ENCODE assay signal across 27 cellular contexts in genomic region chr5:177276886-177277285, GRCh38. TPM values are rescaled to one million over a fixed set of nuclear protein-coding genes. Genes with fewer than 3 reads are reported as not detected.
DNase-seq lines count a peak whose midpoint lies in the region; ATAC-seq, FAIRE-seq and TF ChIP-seq lines count a peak whose summit lies in the region.
"Had no signal": no experiment of that assay in that cellular context is flagged by ENCODE, and none has a peak within 500 bp of the region (broad histone marks: within the 10 kb centered on the region; RNA-seq: fewer than 3 reads in every experiment).

No MANE protein-coding gene starts in this region.

- H3K4me1 ChIP-seq in DOHH2 (ENCODE audit: control insufficient read depth, low read length) (peaks cover 56% of the 10 kb centered on the region), astrocyte (ENCODE audit: insufficient read depth, low read length) (no peaks in the 10 kb centered on the region), mesenchymal stem cell (ENCODE audit: control insufficient read depth, insufficient read depth, low read depth, low read length) (peaks cover 4% of the 10 kb centered on the region), gastrocnemius medialis (no peaks in the 10 kb centered on the region)

- no peaks in the 10 kb centered on the region for H3K9me2 ChIP-seq in DOHH2 (replicated peaks; ENCODE audit: control insufficient read depth, low read length)

- no peaks in the 10 kb centered on the region for H3K9me3 Mint-ChIP-seq in activated CD4-positive, alpha-beta T cell treated with anti-CD3 and anti-CD28 coated beads for 36 hours (ENCODE audit: low read depth)
- no peaks in the 10 kb centered on the region for H3K9me3 Mint-ChIP-seq in astrocyte (ENCODE audit: unreplicated experiment)
- H3K9me3 Mint-ChIP-seq: CD4-positive, alpha-beta memory T cell; HFFc6; naive B cell had no signal

- H3K14ac ChIP-seq in mesenchymal stem cell (ENCODE audit: low read length in 2 of 2): no peak overlapping the region

- 0 out of 2 replicates have a peak, but pooled peaks cover 4% of the 10 kb centered on the region for H3K9me3 ChIP-seq in DOHH2 (ENCODE audit: control insufficient read depth, insufficient read depth, low read length)
- no peaks in the 10 kb centered on the region for H3K9me3 ChIP-seq in astrocyte (ENCODE audit: insufficient read depth, low read depth, low read length)
- H3K9me3 ChIP-seq in mesenchymal stem cell (ENCODE audit: control insufficient read depth, low read length): no peaks in the 10 kb centered on the region
- no peaks in the 10 kb centered on the region for H3K9me3 ChIP-seq in gastrocnemius medialis
- H3K9me3 ChIP-seq: heart right ventricle, MG63 had no signal

- TF ChIP-seq POLR2A in gastrocnemius medialis (IDR thresholded peaks at IDR 0.05): no peak

- CTCF ChIA-PET in activated CD4-positive, alpha-beta T cell treated with anti-CD3 and anti-CD28 coated beads for 36 hours (lab: Charles Lee): interaction anchor here (0.6 kb wide), 1 partner anchor 249 kb away, joined by 3 read pairs; no protein-coding TSS in a partner anchor

- H2BK5ac ChIP-seq in mesenchymal stem cell (ENCODE audit: low read depth, low read length, poor library complexity, severe bottlenecking): no peak overlapping the region

- H4K20me1 ChIP-seq in DOHH2 (ENCODE audit: control insufficient read depth, insufficient read depth, low read depth, low read length) (no peaks in the 10 kb centered on the region; the same call in 1 of the 2 replicates), astrocyte (ENCODE audit: insufficient read depth, low read length) (peaks cover 21% of the 10 kb centered on the region)

- H3K27ac ChIP-seq in DOHH2 (ENCODE audit: low read depth, low read length) (peak overlapping the region; percentile 89; the same call in 1 of the 2 replicates), astrocyte (ENCODE audit: low read depth, low read length) (no peak overlapping the region), mesenchymal stem cell (ENCODE audit: low read length, poor library complexity, severe bottlenecking) (peak overlapping the region; percentile 20), gastrocnemius medialis (no peak overlapping the region)
- H3K27ac ChIP-seq: epithelial cell of prostate, skin epidermis had no signal

- H3K23ac ChIP-seq in mesenchymal stem cell (ENCODE audit: low read length in 2 of 2): no peak overlapping the region

- in situ Hi-C loops in gastrocnemius medialis (cut with MboI; ENCODE audit: low sequenced_read_pairs in 4 of 4): no loop called here

- H3K27me3 ChIP-seq in DOHH2 (ENCODE audit: control insufficient read depth, low read length) (no peaks in the 10 kb centered on the region), astrocyte (ENCODE audit: insufficient read depth, low read length) (no peaks in the 10 kb centered on the region), mesenchymal stem cell (ENCODE audit: control insufficient read depth in 1 of 2, insufficient read depth in 1 of 2, low read length in 2 of 2) (no peaks in the 10 kb centered on the region), gastrocnemius medialis (no peaks in the 10 kb centered on the region)
- H3K27me3 ChIP-seq: heart right ventricle, MG63 had no signal

- H3K4me3 Mint-ChIP-seq in activated CD4-positive, alpha-beta T cell treated with anti-CD3 and anti-CD28 coated beads for 36 hours: no peak overlapping the region
- H3K4me3 Mint-ChIP-seq in astrocyte (ENCODE audit: unreplicated experiment): no peak overlapping the region
- H3K4me3 Mint-ChIP-seq: CD4-positive, alpha-beta memory T cell; HFFc6; naive B cell had no signal

- 0 out of 2 replicates have a peak, but pooled peaks cover 4% of the 10 kb centered on the region for H3K79me2 ChIP-seq in DOHH2 (ENCODE audit: control insufficient read depth, low read length)
- peaks cover 2% of the 10 kb centered on the region for H3K79me2 ChIP-seq in astrocyte (ENCODE audit: insufficient read depth, low read length)

- no peak overlapping the region for H3K4me3 ChIP-seq in DOHH2 (ENCODE audit: low read length)
- no peak overlapping the region for H3K4me3 ChIP-seq in astrocyte (ENCODE audit: insufficient read depth, low read depth, low read length)
- no peak overlapping the region for H3K4me3 ChIP-seq in mesenchymal stem cell (ENCODE audit: insufficient read depth in 1 of 2, low read depth in 1 of 2, low read length in 2 of 2)
- no peak overlapping the region for H3K4me3 ChIP-seq in gastrocnemius medialis
- H3K4me3 ChIP-seq: heart right ventricle, K562, MG63, skin epidermis had no signal

- no peak overlapping the region for H4K91ac ChIP-seq in mesenchymal stem cell (ENCODE audit: low read length)

- peaks cover 15% of the 10 kb centered on the region for H3K79me1 ChIP-seq in mesenchymal stem cell (replicated peaks; ENCODE audit: low read length, poor library complexity, severe bottlenecking)

- H3K4me2 ChIP-seq in DOHH2 (ENCODE audit: low read length) (no peak overlapping the region), astrocyte (ENCODE audit: low read length) (no peak overlapping the region), mesenchymal stem cell (ENCODE audit: low read length, poor library complexity, severe bottlenecking) (no peak overlapping the region)

- H2BK12ac ChIP-seq in mesenchymal stem cell (ENCODE audit: low read length in 2 of 2): no peak overlapping the region

- H3K4ac ChIP-seq in mesenchymal stem cell (ENCODE audit: low read depth in 1 of 2, low read length in 2 of 2): no peak overlapping the region

- no peak overlapping the region for H4K8ac ChIP-seq in mesenchymal stem cell (ENCODE audit: low read length)

- POLR2A ChIA-PET in activated CD4-positive, alpha-beta T cell treated with anti-CD3 and anti-CD28 coated beads for 36 hours (lab: Charles Lee): interaction anchor here (0.6 kb wide), 1 partner anchor 65 kb away, joined by 3 read pairs; no protein-coding TSS in a partner anchor

- H3K9ac ChIP-seq in astrocyte (ENCODE audit: low read length) (no peak overlapping the region), mesenchymal stem cell (ENCODE audit: low read length) (no peak overlapping the region)

- no peak for DNase-seq in activated CD4-positive, alpha-beta T cell treated with anti-CD3 and anti-CD28 coated beads for 36 hours
- DNase-seq in activated CD4-positive, alpha-beta T cell treated with anti-CD3 and anti-CD28 coated beads for 4 hours: no peak
- DNase-seq in astrocyte (ENCODE audit: low read depth) (no peak), mesenchymal stem cell (no peak), gastrocnemius medialis (no peak)
- DNase-seq: activated CD4-positive, CD25-positive, alpha-beta regulatory T cell treated with anti-CD3 and anti-CD28 coated beads, Interleukin-2, amount 50 U/mL, for 72 hours; activated CD8-positive, alpha-beta memory T cell treated with anti-CD3 and anti-CD28 coated beads, Interleukin-2, amount 50 U/mL, for 4 hours; AML-193; CD4-positive, alpha-beta memory T cell; DMS 273 treated with DMSO at 0.1 percent for 48 hours; heart right ventricle; HFFc6; MG63; naive B cell; NCI-H1417; NCI-H446 treated with DMSO at 0.1 percent for 48 hours; OCI-M1; Right ventricle myocardium superior; stimulated activated CD4-positive, alpha-beta T cell treated with anti-CD3 and anti-CD28 coated beads, Interleukin-2, amount 100 ng/mL, for 24 hours had no signal

- peaks cover 27% of the 10 kb centered on the region for H3F3A ChIP-seq in DOHH2 (ENCODE audit: control insufficient read depth, insufficient read depth)

- no peak overlapping the region for H3K18ac ChIP-seq in mesenchymal stem cell (ENCODE audit: low read depth in 1 of 2, low read length in 2 of 2)

- H3K27me3 Mint-ChIP-seq in activated CD4-positive, alpha-beta T cell treated with anti-CD3 and anti-CD28 coated beads for 36 hours: no peaks in the 10 kb centered on the region
- H3K27me3 Mint-ChIP-seq in astrocyte (ENCODE audit: low read depth, unreplicated experiment): no peaks in the 10 kb centered on the region
- H3K27me3 Mint-ChIP-seq: CD4-positive, alpha-beta memory T cell; naive B cell had no signal

- H3K36me3 ChIP-seq in DOHH2 (ENCODE audit: control insufficient read depth, low read length) (peaks cover 81% of the 10 kb centered on the region), astrocyte (ENCODE audit: insufficient read depth, low read length) (peaks cover 41% of the 10 kb centered on the region), mesenchymal stem cell (ENCODE audit: control insufficient read depth in 1 of 2, insufficient read depth in 2 of 2, low read depth in 1 of 2, low read length in 2 of 2) (peaks cover 36 to 89% of the 10 kb centered on the region in 2 experiments), gastrocnemius medialis (peaks cover 0 to 56% of the 10 kb centered on the region in 2 donors)

- WGBS in mesenchymal stem cell: no CpG with 5 or more reads among the region's 1 CpG

- no peak for ATAC-seq in activated CD4-positive, alpha-beta T cell treated with anti-CD3 and anti-CD28 coated beads for 36 hours
- no peak for ATAC-seq in GM18502 (IDR thresholded peaks at IDR 0.05; ENCODE audit: poor library complexity, unreplicated experiment)
- ATAC-seq in gastrocnemius medialis: no peak
- no peak for ATAC-seq in SK-N-SH treated with all-trans-retinoic acid at 6 μM for 48 hours
- ATAC-seq: heart right ventricle, K562 had no signal

- no peak for FAIRE-seq in astrocyte (lab: Jason Lieb, UNC)
- FAIRE-seq: K562, TTC549, urothelium cell line had no signal

- intact Hi-C loops in activated CD4-positive, alpha-beta T cell treated with anti-CD3 and anti-CD28 coated beads for 36 hours (cut with DNase I, micrococcal nuclease): loop anchor here in 1 of 2 experiments (10.0 kb wide), 1 partner anchor 162 kb away; no protein-coding TSS in a partner anchor
- intact Hi-C loops in gastrocnemius medialis (cut with DNase I; ENCODE audit: low total_unique reads): no loop called here

- no peak overlapping the region for H2BK15ac ChIP-seq in mesenchymal stem cell (ENCODE audit: low read depth, poor library complexity, severe bottlenecking)

- H3K36me3 Mint-ChIP-seq in activated CD4-positive, alpha-beta T cell treated with anti-CD3 and anti-CD28 coated beads for 36 hours (ENCODE audit: low read depth): peaks cover 32% of the 10 kb centered on the region
- peaks cover 19% of the 10 kb centered on the region for H3K36me3 Mint-ChIP-seq in astrocyte (ENCODE audit: low read depth, unreplicated experiment)

- TF ChIP-seq CTCF in DOHH2 (IDR thresholded peaks at IDR 0.05; ENCODE audit: low read depth, low read length, poor library complexity, severe bottlenecking) (no peak), astrocyte (IDR thresholded peaks at IDR 0.05; ENCODE audit: insufficient read depth, low read depth, low read length) (no peak), gastrocnemius medialis (IDR thresholded peaks at IDR 0.05 in 4 of 5, conservative IDR thresholded peaks at IDR 0.05 in 1 of 5) (no peak)

- H3K27ac Mint-ChIP-seq in activated CD4-positive, alpha-beta T cell treated with anti-CD3 and anti-CD28 coated beads for 36 hours: peak overlapping the region; percentile 70
- peak overlapping the region; percentile 41 for H3K27ac Mint-ChIP-seq in astrocyte (ENCODE audit: unreplicated experiment)

- no peak overlapping the region for H2AK5ac ChIP-seq in mesenchymal stem cell (ENCODE audit: low read length, severe bottlenecking)

- H3K4me1 Mint-ChIP-seq in activated CD4-positive, alpha-beta T cell treated with anti-CD3 and anti-CD28 coated beads for 36 hours: peaks cover 3% of the 10 kb centered on the region
- H3K4me1 Mint-ChIP-seq in astrocyte (ENCODE audit: low read depth, unreplicated experiment): peaks cover 8% of the 10 kb centered on the region

- H2AFZ ChIP-seq in astrocyte (ENCODE audit: low read depth, low read length) (no peak overlapping the region), mesenchymal stem cell (ENCODE audit: low read depth, low read length) (no peak overlapping the region)

- no peak overlapping the region for H2BK120ac ChIP-seq in mesenchymal stem cell (ENCODE audit: low read depth, low read length)

RNA-seq across cellular contexts. Expression of gene RAB24, which starts 26.6 kb away (rescaled TPM):
- 10 to 100 TPM; 10.9 to 21.0 TPM for total RNA-seq in activated CD4-positive, alpha-beta T cell treated with anti-CD3 and anti-CD28 coated beads for 36 hours
- 31.7 and 36.4 TPM in 2 replicates for total RNA-seq in astrocyte
- polyA plus RNA-seq in mesenchymal stem cell (2013, experiment 1 of 2): 30.2 TPM
- polyA plus RNA-seq in mesenchymal stem cell (2013, experiment 2 of 2): 30.8 TPM
- total RNA-seq in gastrocnemius medialis: 10 to 100 TPM; 11.4 to 22.8 (median 14.5) TPM

RNA-seq across cellular contexts. Expression of gene PRELID1, which starts 26.7 kb away (rescaled TPM):
- 100 to 1,000 TPM; 266 to 362 TPM for total RNA-seq in activated CD4-positive, alpha-beta T cell treated with anti-CD3 and anti-CD28 coated beads for 36 hours
- 178 and 196 TPM in 2 replicates for total RNA-seq in astrocyte
- 170 TPM for polyA plus RNA-seq in mesenchymal stem cell (2013, experiment 1 of 2)
- 176 TPM for polyA plus RNA-seq in mesenchymal stem cell (2013, experiment 2 of 2)
- 10 to 100 TPM; 13.4 to 45.8 (median 28.2) TPM for total RNA-seq in gastrocnemius medialis

RNA-seq across cellular contexts. Expression of gene MXD3, which starts 34.8 kb away (rescaled TPM):
- 10 to 100 TPM; 21.3 to 27.2 TPM for total RNA-seq in activated CD4-positive, alpha-beta T cell treated with anti-CD3 and anti-CD28 coated beads for 36 hours
- 2.3 and 2.8 TPM in 2 replicates for total RNA-seq in astrocyte
- polyA plus RNA-seq in mesenchymal stem cell (2013, experiment 1 of 2): 2.2 TPM
- 2.8 TPM for polyA plus RNA-seq in mesenchymal stem cell (2013, experiment 2 of 2)
- total RNA-seq in gastrocnemius medialis: 1 to 10 TPM in 3 of 4 donors, under 1 TPM in 1; 0.90 to 7.8 (median 3.5) TPM

Comparison
In these comparisons a context has a peak if more than half of its experiments do, and no peak if none do; other contexts are left out.
1. H3K27ac ChIP-seq: peak in DOHH2 (single experiment) and mesenchymal stem cell (single experiment); none in astrocyte (single experiment) and gastrocnemius medialis (0 of 4).